Comparison of ENCODE assay signal across 2 cellular contexts in genomic region chr11:76698321-76699043, GRCh38.
TF ChIP-seq lines count a peak whose summit lies in the region.

No MANE protein-coding gene starts in this region.

TF ChIP-seq in HepG2, 621 proteins besides CTCF, POLR2A, EP300 and RAD21 (continues in another document):
- TF ChIP-seq TFAP4 (IDR thresholded peaks at IDR 0.05; ENCODE audit: borderline replicate concordance, low read depth) = no peak
- TF ChIP-seq ZNF678 (CRISPR knock-in tag; IDR thresholded peaks at IDR 0.05) = no peak
- no peak for TF ChIP-seq SIN3A (IDR thresholded peaks at IDR 0.05; ENCODE audit: borderline replicate concordance, low read depth, low read length)
- TF ChIP-seq FOXA1 (IDR thresholded peaks at IDR 0.05) = no peak
- TF ChIP-seq FOXA1 (CRISPR knock-in tag; IDR thresholded peaks at IDR 0.05) = 0 out of 2 replicates have a peak, but pooled peaks have one; percentile 32
- no peak for TF ChIP-seq REPIN1 (CRISPR knock-in tag; IDR thresholded peaks at IDR 0.05; ENCODE audit: borderline replicate concordance, low read depth)
- 0 out of 2 replicates have a peak, but pooled peaks have one; percentile 14 for TF ChIP-seq STAG1 (CRISPR knock-in tag; IDR thresholded peaks at IDR 0.05)
- TF ChIP-seq SNAPC4 (CRISPR knock-in tag; IDR thresholded peaks at IDR 0.05) = no peak
- no peak for TF ChIP-seq BRD4 (CRISPR knock-in tag; IDR thresholded peaks at IDR 0.05)
- no peak for TF ChIP-seq ZBTB39 (CRISPR knock-in tag; IDR thresholded peaks at IDR 0.05)
- peak; percentile 97 for TF ChIP-seq ZBTB33 (CRISPR knock-in tag; IDR thresholded peaks at IDR 0.05)
- no peak for TF ChIP-seq SMAD9 (CRISPR knock-in tag; IDR thresholded peaks at IDR 0.05)
- TF ChIP-seq ZSCAN20 (CRISPR knock-in tag; IDR thresholded peaks at IDR 0.05; ENCODE audit: borderline replicate concordance) = no peak

TF ChIP-seq in endothelial cell of umbilical vein, 7 proteins besides CTCF, POLR2A, EP300 and RAD21:
- TF ChIP-seq MYC (IDR thresholded peaks at IDR 0.05; ENCODE audit: low read depth, low read length) (no peak), MAX (IDR thresholded peaks at IDR 0.05; ENCODE audit: insufficient read depth, insufficient read length) (no peak), POLR2AphosphoS5 (IDR thresholded peaks at IDR 0.05; ENCODE audit: insufficient read depth, low read depth, low read length) (no peak), JUN (IDR thresholded peaks at IDR 0.05; ENCODE audit: borderline replicate concordance, insufficient read depth, insufficient read length, low read depth) (no peak), EZH2 (IDR thresholded peaks at IDR 0.05; ENCODE audit: borderline replicate concordance, low read depth, low read length, severe bottlenecking) (no peak), GATA2 (IDR thresholded peaks at IDR 0.05; ENCODE audit: insufficient read depth, insufficient read length, low read depth, low read length) (no peak)
TF ChIP-seq in endothelial cell of umbilical vein: peak in this region for 0.
